ENCODE assay signal across 23 cellular contexts in the genomic region with DNA sequence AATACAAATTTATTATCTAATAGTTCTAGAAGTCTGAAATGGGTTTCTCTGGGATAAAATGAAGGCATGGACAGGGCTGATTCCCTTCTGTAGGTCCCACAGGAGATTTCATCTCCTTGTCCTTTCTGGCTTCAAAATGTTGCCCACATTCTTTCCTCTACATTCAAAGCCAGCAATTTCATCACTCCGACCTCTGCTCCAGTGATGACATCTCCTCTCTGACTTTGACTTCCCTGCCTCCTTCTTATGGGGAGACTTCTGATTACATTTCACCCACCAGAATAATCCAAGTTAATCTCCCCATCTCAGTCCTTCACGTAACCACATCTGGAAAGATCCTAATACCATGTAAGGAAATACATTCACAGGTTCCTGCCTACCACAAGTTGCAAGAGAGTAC.
"Had no signal": no experiment of that assay in that cellular context is flagged by ENCODE, and none has a peak within 500 bp of the region (broad histone marks: within the 10 kb centered on the region; RNA-seq: fewer than 3 reads in every experiment).

No MANE protein-coding gene starts in this region.

- H3K4me1 ChIP-seq: body of pancreas had no signal

- H3K36me3 ChIP-seq: ascending aorta, WERI-Rb-1 had no signal

- H3K4me3 ChIP-seq: ascending aorta, body of pancreas, SK-N-MC had no signal

- ATAC-seq: activated CD8-positive, alpha-beta T cell treated with anti-CD3 and anti-CD28 coated beads, Interleukin-2, amount 10 ng/mL, durations not matched to agents 7 days and 5 days; body of pancreas; T-cell had no signal

- H3K27ac ChIP-seq: ascending aorta, body of pancreas, KMS-11, SK-N-MC, WERI-Rb-1 had no signal

- DNase-seq: activated CD4-positive, alpha-beta T cell treated with anti-CD3 and anti-CD28 coated beads for 4 hours; activated CD4-positive, alpha-beta T cell treated with anti-CD3 and anti-CD28 coated beads, Interleukin-2, amount 50 U/mL, for 4 hours; activated CD8-positive, alpha-beta memory T cell treated with anti-CD3 and anti-CD28 coated beads, Interleukin-2, amount 50 U/mL, for 48 hours; activated CD8-positive, alpha-beta T cell treated with anti-CD3 and anti-CD28 coated beads, Interleukin-2, amount 10 ng/mL, durations not matched to agents 7 days and 5 days; activated naive CD4-positive, alpha-beta T cell treated with anti-CD3 and anti-CD28 coated beads, Interleukin-2, amount 50 U/mL, for 16 hours; activated naive CD8-positive, alpha-beta T cell treated with anti-CD3 and anti-CD28 coated beads, Interleukin-2, amount 10 ng/mL, durations not matched to agents 7 days and 5 days; activated T-cell treated with anti-CD3 and anti-CD28 coated beads, Interleukin-2, amount 50 U/mL, for 1 hour; amniotic stem cell; body of pancreas; NCI-H1092; NCI-H1417; NCI-H1930; NCI-H2171; NCI-H2227 treated with DMSO at 0.1 percent for 48 hours; NCI-H510A; NCI-H526 treated with DMSO at 0.1 percent for 48 hours; NCI-H82; T-cell; T-helper 2 cell; WERI-Rb-1 had no signal

- H3K27me3 ChIP-seq: ascending aorta, body of pancreas had no signal

- H3K9ac ChIP-seq: KMS-11 had no signal
